In genomic region chr17:76000016-76000754, GRCh38 we compare ENCODE assay signal across 8 cellular contexts. TPM values are rescaled to one million over a fixed set of nuclear protein-coding genes. Genes with fewer than 3 reads are reported as not detected.
DNase-seq lines count a peak whose midpoint lies in the region; ATAC-seq, FAIRE-seq and TF ChIP-seq lines count a peak whose summit lies in the region.

No MANE protein-coding gene starts in this region.

- DNase-seq in AG04449 (ENCODE audit: low read depth, low spot score) (no peak), GM19239 (ENCODE audit: insufficient read length, low spot score) (peak; percentile 66), RWPE2 (ENCODE audit: low spot score) (no peak), right atrium auricular region (ENCODE audit: low spot score) (no peak), KG1 (lab: John Stamatoyannopoulos, UW) (no peak)
- DNase-seq in activated naive CD4-positive, alpha-beta T cell treated with anti-CD3 and anti-CD28 coated beads, Interleukin-2, amount 10 ng/mL, durations not matched to agents 7 days and 5 days = peak; percentile 78
- peak; percentile 46 to 58 for DNase-seq in stimulated activated CD4-positive, alpha-beta T cell treated with anti-CD3 and anti-CD28 coated beads, Interleukin-1b, Interleukin-23, amount 100 ng/mL, for 4 hours (ENCODE audit: low read depth in 2 of 2)

- no peaks in the 10 kb centered on the region for H3K27me3 Mint-ChIP-seq in activated naive CD4-positive, alpha-beta T cell treated with anti-CD3 and anti-CD28 coated beads, Interleukin-2, amount 10 ng/mL, durations not matched to agents 7 days and 5 days

- H3K36me3 Mint-ChIP-seq in activated naive CD4-positive, alpha-beta T cell treated with anti-CD3 and anti-CD28 coated beads, Interleukin-2, amount 10 ng/mL, durations not matched to agents 7 days and 5 days = no peaks in the 10 kb centered on the region

- H3K4me3 ChIP-seq in AG04449 (ENCODE audit: low read depth, low read length) = no peak overlapping the region
- H3K4me3 ChIP-seq in RWPE2 (ENCODE audit: severe bottlenecking) = no peak overlapping the region
- no peak overlapping the region for H3K4me3 ChIP-seq in right atrium auricular region

- POLR2A ChIA-PET in AG04449 (lab: Yijun Ruan, JAX) = no interaction called here

- peak; percentile 84 for TF ChIP-seq CTCF in AG04449 (IDR thresholded peaks at IDR 0.05; ENCODE audit: insufficient read depth, low read length, missing control alignments)
- peak; percentile 61 for TF ChIP-seq CTCF in RWPE2 (IDR thresholded peaks at IDR 0.05; ENCODE audit: poor library complexity, severe bottlenecking)
- peak; percentile 39 to 62 for TF ChIP-seq CTCF in right atrium auricular region (IDR thresholded peaks at IDR 0.05)

- H3K4me3 Mint-ChIP-seq in activated naive CD4-positive, alpha-beta T cell treated with anti-CD3 and anti-CD28 coated beads, Interleukin-2, amount 10 ng/mL, durations not matched to agents 7 days and 5 days = no peak overlapping the region

- CTCF ChIA-PET in AG04449 (lab: Yijun Ruan, JAX) = interaction anchor here (1.0 to 17.3 kb wide), 14 partner anchors 8 to 299 kb away, joined by 3 to 363 read pairs (median 4); partner anchors contain the start of genes FBF1, MRPL38 and TRIM65
- CTCF ChIA-PET in activated naive CD4-positive, alpha-beta T cell treated with anti-CD3 and anti-CD28 coated beads, Interleukin-2, amount 10 ng/mL, durations not matched to agents 7 days and 5 days (lab: Charles Lee) = interaction anchor here (0.7 to 8.1 kb wide), 15 partner anchors 9 to 298 kb away, joined by 3 to 47 read pairs (median 3); partner anchors contain the start of genes EXOC7 and MRPL38

- 0 out of 2 replicates have a peak, but pooled peaks cover under 1% of the 10 kb centered on the region for H3K36me3 ChIP-seq in RWPE2 (ENCODE audit: low read depth)
- no peaks in the 10 kb centered on the region for H3K36me3 ChIP-seq in right atrium auricular region

- H3K27ac ChIP-seq in RWPE2 (ENCODE audit: poor library complexity, severe bottlenecking) (no peak overlapping the region), right atrium auricular region (no peak overlapping the region)

- H3K27ac Mint-ChIP-seq in activated naive CD4-positive, alpha-beta T cell treated with anti-CD3 and anti-CD28 coated beads, Interleukin-2, amount 10 ng/mL, durations not matched to agents 7 days and 5 days = no peak overlapping the region

- H3K9me3 ChIP-seq in RWPE2 (ENCODE audit: severe bottlenecking) (no peaks in the 10 kb centered on the region), right atrium auricular region (no peaks in the 10 kb centered on the region)

- H3K4me1 ChIP-seq in RWPE2 (ENCODE audit: insufficient read depth, poor library complexity, severe bottlenecking) (peaks cover 9% of the 10 kb centered on the region), right atrium auricular region (no peaks in the 10 kb centered on the region)

- H3K27me3 ChIP-seq in RWPE2 (ENCODE audit: insufficient read depth, poor library complexity, severe bottlenecking) = no peaks in the 10 kb centered on the region
- H3K27me3 ChIP-seq in right atrium auricular region = no peaks in the 10 kb centered on the region

- H3K4me1 Mint-ChIP-seq in activated naive CD4-positive, alpha-beta T cell treated with anti-CD3 and anti-CD28 coated beads, Interleukin-2, amount 10 ng/mL, durations not matched to agents 7 days and 5 days = peaks cover 15% of the 10 kb centered on the region

- H3K9me3 Mint-ChIP-seq in activated naive CD4-positive, alpha-beta T cell treated with anti-CD3 and anti-CD28 coated beads, Interleukin-2, amount 10 ng/mL, durations not matched to agents 7 days and 5 days = no peaks in the 10 kb centered on the region

- FAIRE-seq in GM19239 (lab: Jason Lieb, UNC) = peak; percentile 45

- ATAC-seq in RWPE2 (ENCODE audit: low read depth) (no peak), GM21526 (IDR thresholded peaks at IDR 0.05; ENCODE audit: low FRiP score, unreplicated experiment) (no peak)

RNA-seq across cellular contexts. Expression of gene CDK3, which starts 0.5 kb away (rescaled TPM):
- 1 to 10 TPM in 1 of 2 donors, not detected in 1; 2.0 TPM for total RNA-seq in right atrium auricular region

RNA-seq across cellular contexts. Expression of gene TEN1, which starts 21.1 kb away (rescaled TPM):
- 10 to 100 TPM in 1 of 2 donors, 1 to 10 TPM in 1; 8.8 to 14.0 TPM for total RNA-seq in right atrium auricular region

RNA-seq across cellular contexts. Expression of gene ACOX1, which starts 21.2 kb away (rescaled TPM):
- 10 to 100 TPM; 49.6 to 67.4 TPM for total RNA-seq in right atrium auricular region

RNA-seq across cellular contexts. Expression of gene EVPL, which starts 26.9 kb away (rescaled TPM):
- total RNA-seq in right atrium auricular region = under 1 TPM; 0.30 to 0.71 TPM

RNA-seq across cellular contexts. Expression of gene FBF1, which starts 59.3 kb away (rescaled TPM):
- 1 to 10 TPM; 3.8 to 6.3 TPM for total RNA-seq in right atrium auricular region

Comparison
In these comparisons a context has a peak if more than half of its experiments do, and no peak if none do; other contexts are left out.
1. DNase-seq: peak in GM19239 (single experiment), activated naive CD4-positive, alpha-beta T cell treated with anti-CD3 and anti-CD28 coated beads, Interleukin-2, amount 10 ng/mL, durations not matched to agents 7 days and 5 days (single experiment) and stimulated activated CD4-positive, alpha-beta T cell treated with anti-CD3 and anti-CD28 coated beads, Interleukin-1b, Interleukin-23, amount 100 ng/mL, for 4 hours (2 of 2); none in AG04449 (single experiment), RWPE2 (single experiment), right atrium auricular region (single experiment) and KG1 (single experiment).
2. Peak in every context shown above with its lines, with median percentiles within 50 percentile points of each other: CTCF ChIP-seq.